Comparison of ENCODE assay signal across 19 cellular contexts in genomic region chrX:30572004-30572403, GRCh38. TPM values are rescaled to one million over a fixed set of nuclear protein-coding genes. Genes with fewer than 3 reads are reported as not detected.
A peak's percentile ranks its signal among the peaks of the same experiment; 100 is the strongest.
DNase-seq lines count a peak whose midpoint lies in the region; ATAC-seq and TF ChIP-seq lines count a peak whose summit lies in the region.
"Had no signal": no experiment of that assay in that cellular context is flagged by ENCODE, and none has a peak within 500 bp of the region (broad histone marks: within the 10 kb centered on the region; RNA-seq: fewer than 3 reads in every experiment).

No MANE protein-coding gene starts in this region.

- POLR2A ChIA-PET in activated B cell treated with CpG ODN at 0.5 μM for 24 hours (lab: Charles Lee), result interaction anchor here (0.6 to 2.0 kb wide), 3 partner anchors 16 to 81 kb away, joined by 5 to 10 read pairs (median 6); partner anchors contain the start of gene GK

- H3K27ac ChIP-seq in BLaER1 treated with 17β-estradiol and CSF1 and Interleukin-3, amounts not matched to agents 10 nM and 100 nM, result peak overlapping the region; percentile 93 to 99 (median 98); a peak in 21 of 22 replicates
- H3K27ac ChIP-seq: esophagus muscularis mucosa, ovary, tibial nerve had no signal

- H3K36me3 Mint-ChIP-seq in activated B cell treated with CpG ODN at 0.5 μM for 24 hours (ENCODE audit: low read depth), result peaks cover 38% of the 10 kb centered on the region

- no peak for TF ChIP-seq CTCF in activated B cell treated with CpG ODN at 0.5 μM for 24 hours (IDR thresholded peaks at IDR 0.05)

- peaks cover 62 to 100% (median 84%) of the 10 kb centered on the region in 11 experiments; a peak in 21 of 22 replicates for H3K36me3 ChIP-seq in BLaER1 treated with 17β-estradiol and CSF1 and Interleukin-3, amounts not matched to agents 10 nM and 100 nM
- H3K36me3 ChIP-seq: esophagus muscularis mucosa, ovary, tibial nerve had no signal

- H3K4me1 ChIP-seq in BLaER1 treated with 17β-estradiol and CSF1 and Interleukin-3, amounts not matched to agents 10 nM and 100 nM, result peaks cover 25 to 39% (median 31%) of the 10 kb centered on the region in 10 experiments
- H3K4me1 ChIP-seq: Caco-2, esophagus muscularis mucosa, tibial nerve had no signal

- H3K9me3 ChIP-seq in BLaER1 treated with 17β-estradiol and CSF1 and Interleukin-3, amounts not matched to agents 10 nM and 100 nM (replicated peaks in 1 of 11), result no peaks in the 10 kb centered on the region; a peak in 1 of 22 replicates
- H3K9me3 ChIP-seq: Caco-2, esophagus muscularis mucosa, ovary, tibial nerve had no signal

- peak overlapping the region; percentile 64 to 90 (median 74) for H3K4me3 ChIP-seq in BLaER1 treated with 17β-estradiol and CSF1 and Interleukin-3, amounts not matched to agents 10 nM and 100 nM
- H3K4me3 ChIP-seq: esophagus muscularis mucosa, K562, ovary, tibial nerve had no signal

- peak overlapping the region; percentile 62 to 99 (median 93); a peak in 20 of 22 replicates for H3K4me2 ChIP-seq in BLaER1 treated with 17β-estradiol and CSF1 and Interleukin-3, amounts not matched to agents 10 nM and 100 nM

- DNase-seq in activated B cell treated with CpG ODN at 0.5 μM for 24 hours (no peak), HT-29 (ENCODE audit: low spot score) (no peak), NCI-H446 treated with DMSO at 0.1 percent for 48 hours (lab: John Stamatoyannopoulos, UW) (no peak), sciatic nerve (ENCODE audit: low spot score) (no peak)
- DNase-seq: Caco-2; hypothalamus; mammary epithelial cell; NCI-H1694 treated with DMSO at 0.1 percent for 48 hours; NK-92 treated with Interleukin-12 subunit alpha and Interleukin-12 subunit beta, amount 100 ng/mL, for 24 hours; ovary; stimulated activated CD4-positive, alpha-beta T cell treated with anti-CD3 and anti-CD28 coated beads, Interleukin-15, amount 100 ng/mL, for 24 hours had no signal

- peaks cover 26 to 47% (median 33%) of the 10 kb centered on the region in 11 experiments; a peak in 20 of 22 replicates for H4K20me1 ChIP-seq in BLaER1 treated with 17β-estradiol and CSF1 and Interleukin-3, amounts not matched to agents 10 nM and 100 nM

- H3K9me3 Mint-ChIP-seq in activated B cell treated with CpG ODN at 0.5 μM for 24 hours, result no peaks in the 10 kb centered on the region

- H3K9ac ChIP-seq in BLaER1 treated with 17β-estradiol and CSF1 and Interleukin-3, amounts not matched to agents 10 nM and 100 nM, result peak overlapping the region; percentile 93 to 99 (median 96)

- CTCF ChIA-PET in activated B cell treated with CpG ODN at 0.5 μM for 24 hours (lab: Charles Lee), result interaction anchor here (1.5 to 1.8 kb wide), 2 partner anchors 22 to 63 kb away, joined by 4 to 8 read pairs; no protein-coding TSS in a partner anchor

- H3K27ac Mint-ChIP-seq in activated B cell treated with CpG ODN at 0.5 μM for 24 hours, result no peak overlapping the region

- intact Hi-C loops in activated B cell treated with CpG ODN at 0.5 μM for 24 hours (cut with micrococcal nuclease), result loop anchor here (1.0 to 10.0 kb wide), 2 partner anchors 81 to 563 kb away; partner anchors contain the start of gene GK
- intact Hi-C loops in sciatic nerve (cut with DNase I), result no loop called here

- no peaks in the 10 kb centered on the region for H3K27me3 Mint-ChIP-seq in activated B cell treated with CpG ODN at 0.5 μM for 24 hours

- peaks cover 57% of the 10 kb centered on the region for H3K4me1 Mint-ChIP-seq in activated B cell treated with CpG ODN at 0.5 μM for 24 hours

- peak; percentile 36 for ATAC-seq in GM19324 (IDR thresholded peaks at IDR 0.05; ENCODE audit: low FRiP score, unreplicated experiment)
- ATAC-seq in HG03060 (IDR thresholded peaks at IDR 0.05; ENCODE audit: low read depth, unreplicated experiment), result peak; percentile 39
- ATAC-seq in activated B cell treated with CpG ODN at 0.5 μM for 24 hours (ENCODE audit: low read depth), result no peak
- ATAC-seq in SK-N-SH treated with all-trans-retinoic acid at 6 μM for 48 hours, result no peak
- no peak for ATAC-seq in sciatic nerve
- ATAC-seq: K562 had no signal

- H3K27me3 ChIP-seq in BLaER1 treated with 17β-estradiol and CSF1 and Interleukin-3, amounts not matched to agents 10 nM and 100 nM, result no peaks in the 10 kb centered on the region
- H3K27me3 ChIP-seq: esophagus muscularis mucosa, ovary, tibial nerve had no signal

- peak overlapping the region; percentile 81 for H3K4me3 Mint-ChIP-seq in activated B cell treated with CpG ODN at 0.5 μM for 24 hours

TF ChIP-seq in SK-N-SH treated with all-trans-retinoic acid at 6 μM for 48 hours, 23 proteins besides CTCF, POLR2A, EP300 and RAD21:
- TF ChIP-seq ZNF70 (CRISPR knock-in tag; IDR thresholded peaks at IDR 0.05) (no peak), ZNF8 (CRISPR knock-in tag; IDR thresholded peaks at IDR 0.05) (no peak), CSDC2 (CRISPR knock-in tag; IDR thresholded peaks at IDR 0.05) (no peak), TSHZ2 (CRISPR knock-in tag; IDR thresholded peaks at IDR 0.05) (no peak), ARNTL (CRISPR knock-in tag; IDR thresholded peaks at IDR 0.05; ENCODE audit: borderline replicate concordance, low read depth) (no peak), ZFP30 (CRISPR knock-in tag; IDR thresholded peaks at IDR 0.05) (no peak), SNAI2 (CRISPR knock-in tag; IDR thresholded peaks at IDR 0.05) (no peak), ZFP3 (CRISPR knock-in tag; IDR thresholded peaks at IDR 0.05) (no peak), GLIS3 (CRISPR knock-in tag; IDR thresholded peaks at IDR 0.05) (no peak), CREB5 (CRISPR knock-in tag; IDR thresholded peaks at IDR 0.05; ENCODE audit: low read depth) (no peak)

RNA-seq across cellular contexts. Expression of gene TASL, which starts 5.6 kb away (rescaled TPM):
- total RNA-seq in activated B cell treated with CpG ODN at 0.5 μM for 24 hours (27.0 and 27.7 TPM in 2 replicates), sciatic nerve (5.3 TPM)
- not detected in 2 replicates for total RNA-seq in HT-29 (2014; rRNA removed; shearing (Covaris generic))
- total RNA-seq: A172, Caco-2, mammary epithelial cell had no signal

Comparison
In these comparisons a context has a peak if more than half of its experiments do, and no peak if none do; other contexts are left out.
1. ATAC-seq: peak in GM19324 (single experiment) and HG03060 (single experiment); none in activated B cell treated with CpG ODN at 0.5 μM for 24 hours (single experiment), SK-N-SH treated with all-trans-retinoic acid at 6 μM for 48 hours (single experiment) and sciatic nerve (single experiment).